ENCODE assay signal across 9 cellular contexts in the genomic region with DNA sequence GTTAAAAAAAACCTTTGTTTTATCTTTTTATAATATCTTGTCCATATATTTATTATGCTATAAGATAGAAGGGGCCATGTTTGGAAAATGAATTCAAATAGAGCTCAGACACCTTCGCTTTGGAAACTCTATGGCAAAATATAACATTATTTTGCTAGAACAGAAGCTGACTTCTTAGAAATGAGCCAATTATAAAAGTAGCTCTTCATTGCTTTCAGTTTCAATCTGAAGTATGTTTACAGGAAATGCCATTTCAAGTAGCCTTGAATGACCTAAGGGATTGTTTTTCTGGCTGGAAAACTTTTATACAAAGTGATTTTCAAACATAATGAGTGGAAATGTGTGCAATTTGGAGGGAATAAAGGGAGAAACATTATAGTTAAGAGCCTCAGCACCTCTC. TPM values are rescaled to one million over a fixed set of nuclear protein-coding genes. Genes with fewer than 3 reads are reported as not detected.
DNase-seq lines count a peak whose midpoint lies in the region; ATAC-seq lines count a peak whose summit lies in the region.
"Had no signal": no experiment of that assay in that cellular context is flagged by ENCODE, and none has a peak within 500 bp of the region (broad histone marks: within the 10 kb centered on the region; RNA-seq: fewer than 3 reads in every experiment).

No MANE protein-coding gene starts in this region.

- peaks cover 48% of the 10 kb centered on the region for H3K4me1 Mint-ChIP-seq in stimulated activated effector memory CD8-positive, alpha-beta T cell treated with anti-CD3 and anti-CD28 coated beads, Interleukin-12 subunit alpha, Interleukin-12 subunit beta, amount 100 ng/mL, for 72 hours

- peak overlapping the region; percentile 94 for H3K27ac Mint-ChIP-seq in stimulated activated effector memory CD8-positive, alpha-beta T cell treated with anti-CD3 and anti-CD28 coated beads, Interleukin-12 subunit alpha, Interleukin-12 subunit beta, amount 100 ng/mL, for 72 hours

- DNase-seq in EH (ENCODE audit: low read depth) (peak; percentile 37), M059J (ENCODE audit: low read depth) (peak; percentile 63), epidermal melanocyte (ENCODE audit: insufficient read length, low spot score) (peak; percentile 32), DMS 273 treated with DMSO at 0.1 percent for 48 hours (lab: John Stamatoyannopoulos, UW) (no peak), activated gamma-delta T cell treated with Interleukin-2 at 50 U/mL for 16 hours (no peak)
- no peak for DNase-seq in stimulated activated effector memory CD8-positive, alpha-beta T cell treated with anti-CD3 and anti-CD28 coated beads, Interleukin-12 subunit alpha, Interleukin-12 subunit beta, amount 100 ng/mL, for 72 hours (ENCODE audit: low spot score in 2 of 2)

- no peaks in the 10 kb centered on the region for H3K36me3 Mint-ChIP-seq in stimulated activated effector memory CD8-positive, alpha-beta T cell treated with anti-CD3 and anti-CD28 coated beads, Interleukin-12 subunit alpha, Interleukin-12 subunit beta, amount 100 ng/mL, for 72 hours

- peak overlapping the region; percentile 53 for H3K4me3 Mint-ChIP-seq in stimulated activated effector memory CD8-positive, alpha-beta T cell treated with anti-CD3 and anti-CD28 coated beads, Interleukin-12 subunit alpha, Interleukin-12 subunit beta, amount 100 ng/mL, for 72 hours

- H3K9me3 Mint-ChIP-seq in stimulated activated effector memory CD8-positive, alpha-beta T cell treated with anti-CD3 and anti-CD28 coated beads, Interleukin-12 subunit alpha, Interleukin-12 subunit beta, amount 100 ng/mL, for 72 hours = peaks cover 7% of the 10 kb centered on the region

- peak; percentile 79 for ATAC-seq in GM21423 (IDR thresholded peaks at IDR 0.05; ENCODE audit: unreplicated experiment)
- ATAC-seq in stimulated activated effector memory CD8-positive, alpha-beta T cell treated with anti-CD3 and anti-CD28 coated beads, Interleukin-12 subunit alpha, Interleukin-12 subunit beta, amount 100 ng/mL, for 72 hours = peak; percentile 79
- no peak for ATAC-seq in HG02970 (IDR thresholded peaks at IDR 0.05; ENCODE audit: low FRiP score, unreplicated experiment)

RNA-seq across cellular contexts. Expression of a gene that starts 37.8 kb away (rescaled TPM):
- total RNA-seq in M059J (2014; rRNA removed; shearing (Covaris generic)) = 4.8 and 11.4 TPM in 2 replicates

RNA-seq across cellular contexts. Expression of a gene that starts 53.4 kb away (rescaled TPM):
- 0.22 and 0.57 TPM in 2 replicates for total RNA-seq in M059J (2014; rRNA removed; shearing (Covaris generic))
- total RNA-seq: HT1080 had no signal

Comparison
In these comparisons a context has a peak if more than half of its experiments do, and no peak if none do; other contexts are left out.
1. DNase-seq: peak in EH (single experiment), M059J (single experiment) and epidermal melanocyte (single experiment); none in stimulated activated effector memory CD8-positive, alpha-beta T cell treated with anti-CD3 and anti-CD28 coated beads, Interleukin-12 subunit alpha, Interleukin-12 subunit beta, amount 100 ng/mL, for 72 hours (0 of 2), DMS 273 treated with DMSO at 0.1 percent for 48 hours (single experiment) and activated gamma-delta T cell treated with Interleukin-2 at 50 U/mL for 16 hours (single experiment).